Comparison of ENCODE assay signal across 1 cellular context in the genomic region with DNA sequence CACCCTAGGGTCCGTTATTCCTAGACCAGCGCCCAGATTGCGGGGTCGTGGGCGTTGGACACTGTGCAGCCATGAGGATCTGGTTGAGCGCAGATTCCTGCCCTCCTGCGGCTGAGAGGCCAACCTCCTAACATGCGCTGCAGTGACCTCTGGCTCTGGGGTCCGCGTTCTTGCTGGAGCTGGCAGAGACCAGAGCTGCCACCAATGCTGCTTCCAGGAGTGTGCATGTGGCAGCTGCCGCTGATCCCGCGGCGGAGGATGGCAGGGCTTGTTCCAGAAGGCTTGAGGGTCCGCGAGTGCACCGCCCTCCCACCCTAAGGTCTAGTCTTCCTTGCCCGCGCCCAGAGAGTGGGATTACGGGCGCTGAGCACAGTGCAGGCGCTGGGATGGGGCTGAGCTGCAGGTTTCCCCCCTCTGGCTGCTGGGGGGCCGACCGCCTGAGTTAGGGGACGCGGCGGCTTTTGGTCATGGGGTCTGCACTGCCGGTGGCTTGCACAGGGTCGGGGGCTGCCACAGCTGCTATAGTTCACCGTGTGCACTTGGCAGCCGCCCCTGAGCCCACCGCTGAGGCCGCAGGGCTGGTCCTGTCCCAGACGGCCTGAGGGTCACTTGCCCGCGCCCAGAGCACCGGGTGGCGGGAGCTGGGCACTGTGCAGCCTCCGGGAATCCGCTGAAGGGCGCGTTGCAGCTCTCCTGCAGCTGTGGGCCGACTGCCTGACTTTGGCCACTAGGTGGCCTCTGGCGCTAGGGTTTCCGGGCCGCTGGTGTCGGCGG.
TF ChIP-seq lines count a peak whose summit lies in the region.

No MANE protein-coding gene starts in this region.

TF ChIP-seq in HepG2, 621 proteins besides CTCF, POLR2A, EP300 and RAD21 (continued from another document and continues in another):
- TF ChIP-seq, protein P1, sequence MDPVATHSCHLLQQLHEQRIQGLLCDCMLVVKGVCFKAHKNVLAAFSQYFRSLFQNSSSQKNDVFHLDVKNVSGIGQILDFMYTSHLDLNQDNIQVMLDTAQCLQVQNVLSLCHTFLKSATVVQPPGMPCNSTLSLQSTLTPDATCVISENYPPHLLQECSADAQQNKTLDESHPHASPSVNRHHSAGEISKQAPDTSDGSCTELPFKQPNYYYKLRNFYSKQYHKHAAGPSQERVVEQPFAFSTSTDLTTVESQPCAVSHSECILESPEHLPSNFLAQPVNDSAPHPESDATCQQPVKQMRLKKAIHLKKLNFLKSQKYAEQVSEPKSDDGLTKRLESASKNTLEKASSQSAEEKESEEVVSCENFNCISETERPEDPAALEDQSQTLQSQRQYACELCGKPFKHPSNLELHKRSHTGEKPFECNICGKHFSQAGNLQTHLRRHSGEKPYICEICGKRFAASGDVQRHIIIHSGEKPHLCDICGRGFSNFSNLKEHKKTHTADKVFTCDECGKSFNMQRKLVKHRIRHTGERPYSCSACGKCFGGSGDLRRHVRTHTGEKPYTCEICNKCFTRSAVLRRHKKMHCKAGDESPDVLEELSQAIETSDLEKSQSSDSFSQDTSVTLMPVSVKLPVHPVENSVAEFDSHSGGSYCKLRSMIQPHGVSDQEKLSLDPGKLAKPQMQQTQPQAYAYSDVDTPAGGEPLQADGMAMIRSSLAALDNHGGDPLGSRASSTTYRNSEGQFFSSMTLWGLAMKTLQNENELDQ (CRISPR knock-in tag; IDR thresholded peaks at IDR 0.05; ENCODE audit: borderline replicate concordance), result no peak
- TF ChIP-seq HMGA1 (CRISPR knock-in tag; conservative IDR thresholded peaks at IDR 0.05) (no peak), JARID2 (CRISPR knock-in tag; IDR thresholded peaks at IDR 0.05; ENCODE audit: insufficient replicate concordance) (no peak), ASH2L (IDR thresholded peaks at IDR 0.05; ENCODE audit: insufficient read length, low read depth, low read length) (no peak), ZNF724P (CRISPR knock-in tag; IDR thresholded peaks at IDR 0.05; ENCODE audit: borderline replicate concordance) (no peak), SIN3B (IDR thresholded peaks at IDR 0.05; ENCODE audit: low read length) (no peak), HHEX (CRISPR knock-in tag; IDR thresholded peaks at IDR 0.05) (no peak), RBM22 (optimal IDR thresholded peaks at IDR 0.05; ENCODE audit: low read length) (no peak), SALL2 (CRISPR knock-in tag; IDR thresholded peaks at IDR 0.05) (no peak), PHF5A (CRISPR knock-in tag; IDR thresholded peaks at IDR 0.05; ENCODE audit: low read depth, unreplicated experiment) (peak; percentile 39), ZNF558 (CRISPR knock-in tag; IDR thresholded peaks at IDR 0.05; ENCODE audit: borderline replicate concordance) (no peak), ZZZ3 (CRISPR knock-in tag; IDR thresholded peaks at IDR 0.05; ENCODE audit: borderline replicate concordance) (no peak), PRMT3 (CRISPR knock-in tag; IDR thresholded peaks at IDR 0.05; ENCODE audit: borderline replicate concordance, low read depth) (no peak), TEAD2 (CRISPR knock-in tag; IDR thresholded peaks at IDR 0.05) (no peak), ZNF577 (CRISPR knock-in tag; IDR thresholded peaks at IDR 0.05; ENCODE audit: borderline replicate concordance, low read depth) (no peak), MEF2D (CRISPR knock-in tag; IDR thresholded peaks at IDR 0.05) (peak; percentile 68; the same call in 1 of the 2 replicates), ATF1 (CRISPR knock-in tag; IDR thresholded peaks at IDR 0.05) (no peak)
- TF ChIP-seq, protein P2, sequence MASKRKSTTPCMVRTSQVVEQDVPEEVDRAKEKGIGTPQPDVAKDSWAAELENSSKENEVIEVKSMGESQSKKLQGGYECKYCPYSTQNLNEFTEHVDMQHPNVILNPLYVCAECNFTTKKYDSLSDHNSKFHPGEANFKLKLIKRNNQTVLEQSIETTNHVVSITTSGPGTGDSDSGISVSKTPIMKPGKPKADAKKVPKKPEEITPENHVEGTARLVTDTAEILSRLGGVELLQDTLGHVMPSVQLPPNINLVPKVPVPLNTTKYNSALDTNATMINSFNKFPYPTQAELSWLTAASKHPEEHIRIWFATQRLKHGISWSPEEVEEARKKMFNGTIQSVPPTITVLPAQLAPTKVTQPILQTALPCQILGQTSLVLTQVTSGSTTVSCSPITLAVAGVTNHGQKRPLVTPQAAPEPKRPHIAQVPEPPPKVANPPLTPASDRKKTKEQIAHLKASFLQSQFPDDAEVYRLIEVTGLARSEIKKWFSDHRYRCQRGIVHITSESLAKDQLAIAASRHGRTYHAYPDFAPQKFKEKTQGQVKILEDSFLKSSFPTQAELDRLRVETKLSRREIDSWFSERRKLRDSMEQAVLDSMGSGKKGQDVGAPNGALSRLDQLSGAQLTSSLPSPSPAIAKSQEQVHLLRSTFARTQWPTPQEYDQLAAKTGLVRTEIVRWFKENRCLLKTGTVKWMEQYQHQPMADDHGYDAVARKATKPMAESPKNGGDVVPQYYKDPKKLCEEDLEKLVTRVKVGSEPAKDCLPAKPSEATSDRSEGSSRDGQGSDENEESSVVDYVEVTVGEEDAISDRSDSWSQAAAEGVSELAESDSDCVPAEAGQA (IDR thresholded peaks at IDR 0.05; ENCODE audit: low read depth), result no peak
- TF ChIP-seq, protein P2 (CRISPR knock-in tag; IDR thresholded peaks at IDR 0.05; ENCODE audit: borderline replicate concordance), result no peak
- TF ChIP-seq, protein P3, sequence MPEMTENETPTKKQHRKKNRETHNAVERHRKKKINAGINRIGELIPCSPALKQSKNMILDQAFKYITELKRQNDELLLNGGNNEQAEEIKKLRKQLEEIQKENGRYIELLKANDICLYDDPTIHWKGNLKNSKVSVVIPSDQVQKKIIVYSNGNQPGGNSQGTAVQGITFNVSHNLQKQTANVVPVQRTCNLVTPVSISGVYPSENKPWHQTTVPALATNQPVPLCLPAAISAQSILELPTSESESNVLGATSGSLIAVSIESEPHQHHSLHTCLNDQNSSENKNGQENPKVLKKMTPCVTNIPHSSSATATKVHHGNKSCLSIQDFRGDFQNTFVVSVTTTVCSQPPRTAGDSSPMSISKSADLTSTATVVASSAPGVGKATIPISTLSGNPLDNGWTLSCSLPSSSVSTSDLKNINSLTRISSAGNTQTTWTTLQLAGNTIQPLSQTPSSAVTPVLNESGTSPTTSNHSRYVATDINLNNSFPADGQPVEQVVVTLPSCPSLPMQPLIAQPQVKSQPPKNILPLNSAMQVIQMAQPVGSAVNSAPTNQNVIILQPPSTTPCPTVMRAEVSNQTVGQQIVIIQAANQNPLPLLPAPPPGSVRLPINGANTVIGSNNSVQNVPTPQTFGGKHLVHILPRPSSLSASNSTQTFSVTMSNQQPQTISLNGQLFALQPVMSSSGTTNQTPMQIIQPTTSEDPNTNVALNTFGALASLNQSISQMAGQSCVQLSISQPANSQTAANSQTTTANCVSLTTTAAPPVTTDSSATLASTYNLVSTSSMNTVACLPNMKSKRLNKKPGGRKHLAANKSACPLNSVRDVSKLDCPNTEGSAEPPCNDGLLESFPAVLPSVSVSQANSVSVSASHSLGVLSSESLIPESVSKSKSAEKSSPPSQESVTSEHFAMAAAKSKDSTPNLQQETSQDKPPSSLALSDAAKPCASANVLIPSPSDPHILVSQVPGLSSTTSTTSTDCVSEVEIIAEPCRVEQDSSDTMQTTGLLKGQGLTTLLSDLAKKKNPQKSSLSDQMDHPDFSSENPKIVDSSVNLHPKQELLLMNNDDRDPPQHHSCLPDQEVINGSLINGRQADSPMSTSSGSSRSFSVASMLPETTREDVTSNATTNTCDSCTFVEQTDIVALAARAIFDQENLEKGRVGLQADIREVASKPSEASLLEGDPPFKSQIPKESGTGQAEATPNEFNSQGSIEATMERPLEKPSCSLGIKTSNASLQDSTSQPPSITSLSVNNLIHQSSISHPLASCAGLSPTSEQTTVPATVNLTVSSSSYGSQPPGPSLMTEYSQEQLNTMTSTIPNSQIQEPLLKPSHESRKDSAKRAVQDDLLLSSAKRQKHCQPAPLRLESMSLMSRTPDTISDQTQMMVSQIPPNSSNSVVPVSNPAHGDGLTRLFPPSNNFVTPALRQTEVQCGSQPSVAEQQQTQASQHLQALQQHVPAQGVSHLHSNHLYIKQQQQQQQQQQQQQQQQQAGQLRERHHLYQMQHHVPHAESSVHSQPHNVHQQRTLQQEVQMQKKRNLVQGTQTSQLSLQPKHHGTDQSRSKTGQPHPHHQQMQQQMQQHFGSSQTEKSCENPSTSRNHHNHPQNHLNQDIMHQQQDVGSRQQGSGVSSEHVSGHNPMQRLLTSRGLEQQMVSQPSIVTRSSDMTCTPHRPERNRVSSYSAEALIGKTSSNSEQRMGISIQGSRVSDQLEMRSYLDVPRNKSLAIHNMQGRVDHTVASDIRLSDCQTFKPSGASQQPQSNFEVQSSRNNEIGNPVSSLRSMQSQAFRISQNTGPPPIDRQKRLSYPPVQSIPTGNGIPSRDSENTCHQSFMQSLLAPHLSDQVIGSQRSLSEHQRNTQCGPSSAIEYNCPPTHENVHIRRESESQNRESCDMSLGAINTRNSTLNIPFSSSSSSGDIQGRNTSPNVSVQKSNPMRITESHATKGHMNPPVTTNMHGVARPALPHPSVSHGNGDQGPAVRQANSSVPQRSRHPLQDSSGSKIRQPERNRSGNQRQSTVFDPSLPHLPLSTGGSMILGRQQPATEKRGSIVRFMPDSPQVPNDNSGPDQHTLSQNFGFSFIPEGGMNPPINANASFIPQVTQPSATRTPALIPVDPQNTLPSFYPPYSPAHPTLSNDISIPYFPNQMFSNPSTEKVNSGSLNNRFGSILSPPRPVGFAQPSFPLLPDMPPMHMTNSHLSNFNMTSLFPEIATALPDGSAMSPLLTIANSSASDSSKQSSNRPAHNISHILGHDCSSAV (CRISPR knock-in tag; IDR thresholded peaks at IDR 0.05; ENCODE audit: borderline replicate concordance), result no peak
- TF ChIP-seq, protein P4, sequence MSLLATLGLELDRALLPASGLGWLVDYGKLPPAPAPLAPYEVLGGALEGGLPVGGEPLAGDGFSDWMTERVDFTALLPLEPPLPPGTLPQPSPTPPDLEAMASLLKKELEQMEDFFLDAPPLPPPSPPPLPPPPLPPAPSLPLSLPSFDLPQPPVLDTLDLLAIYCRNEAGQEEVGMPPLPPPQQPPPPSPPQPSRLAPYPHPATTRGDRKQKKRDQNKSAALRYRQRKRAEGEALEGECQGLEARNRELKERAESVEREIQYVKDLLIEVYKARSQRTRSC (CRISPR knock-in tag; IDR thresholded peaks at IDR 0.05; ENCODE audit: low read depth), result no peak
- TF ChIP-seq, protein P5, sequence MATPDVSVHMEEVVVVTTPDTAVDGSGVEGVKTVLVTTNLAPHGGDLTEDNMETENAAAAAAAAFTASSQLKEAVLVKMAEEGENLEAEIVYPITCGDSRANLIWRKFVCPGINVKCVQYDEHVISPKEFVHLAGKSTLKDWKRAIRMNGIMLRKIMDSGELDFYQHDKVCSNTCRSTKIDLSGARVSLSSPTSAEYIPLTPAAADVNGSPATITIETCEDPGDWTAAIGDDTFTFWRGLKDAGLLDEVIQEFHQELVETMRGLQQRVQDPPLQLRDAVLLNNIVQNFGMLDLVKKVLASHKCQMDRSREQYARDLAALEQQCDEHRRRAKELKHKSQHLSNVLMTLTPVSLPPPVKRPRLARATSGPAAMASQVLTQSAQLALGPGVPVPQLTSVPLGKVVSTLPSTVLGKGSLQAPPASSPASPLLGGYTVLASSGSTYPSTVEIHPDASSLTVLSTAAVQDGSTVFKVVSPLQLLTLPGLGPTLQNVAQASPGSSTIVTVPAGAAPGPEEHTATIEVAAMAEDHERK (CRISPR knock-in tag; IDR thresholded peaks at IDR 0.05; ENCODE audit: low read depth), result no peak
- TF ChIP-seq, protein P6, sequence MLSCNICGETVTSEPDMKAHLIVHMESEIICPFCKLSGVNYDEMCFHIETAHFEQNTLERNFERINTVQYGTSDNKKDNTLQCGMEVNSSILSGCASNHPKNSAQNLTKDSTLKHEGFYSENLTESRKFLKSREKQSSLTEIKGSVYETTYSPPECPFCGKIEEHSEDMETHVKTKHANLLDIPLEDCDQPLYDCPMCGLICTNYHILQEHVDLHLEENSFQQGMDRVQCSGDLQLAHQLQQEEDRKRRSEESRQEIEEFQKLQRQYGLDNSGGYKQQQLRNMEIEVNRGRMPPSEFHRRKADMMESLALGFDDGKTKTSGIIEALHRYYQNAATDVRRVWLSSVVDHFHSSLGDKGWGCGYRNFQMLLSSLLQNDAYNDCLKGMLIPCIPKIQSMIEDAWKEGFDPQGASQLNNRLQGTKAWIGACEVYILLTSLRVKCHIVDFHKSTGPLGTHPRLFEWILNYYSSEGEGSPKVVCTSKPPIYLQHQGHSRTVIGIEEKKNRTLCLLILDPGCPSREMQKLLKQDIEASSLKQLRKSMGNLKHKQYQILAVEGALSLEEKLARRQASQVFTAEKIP (CRISPR knock-in tag; IDR thresholded peaks at IDR 0.05; ENCODE audit: borderline replicate concordance), result no peak
- TF ChIP-seq, protein P7, sequence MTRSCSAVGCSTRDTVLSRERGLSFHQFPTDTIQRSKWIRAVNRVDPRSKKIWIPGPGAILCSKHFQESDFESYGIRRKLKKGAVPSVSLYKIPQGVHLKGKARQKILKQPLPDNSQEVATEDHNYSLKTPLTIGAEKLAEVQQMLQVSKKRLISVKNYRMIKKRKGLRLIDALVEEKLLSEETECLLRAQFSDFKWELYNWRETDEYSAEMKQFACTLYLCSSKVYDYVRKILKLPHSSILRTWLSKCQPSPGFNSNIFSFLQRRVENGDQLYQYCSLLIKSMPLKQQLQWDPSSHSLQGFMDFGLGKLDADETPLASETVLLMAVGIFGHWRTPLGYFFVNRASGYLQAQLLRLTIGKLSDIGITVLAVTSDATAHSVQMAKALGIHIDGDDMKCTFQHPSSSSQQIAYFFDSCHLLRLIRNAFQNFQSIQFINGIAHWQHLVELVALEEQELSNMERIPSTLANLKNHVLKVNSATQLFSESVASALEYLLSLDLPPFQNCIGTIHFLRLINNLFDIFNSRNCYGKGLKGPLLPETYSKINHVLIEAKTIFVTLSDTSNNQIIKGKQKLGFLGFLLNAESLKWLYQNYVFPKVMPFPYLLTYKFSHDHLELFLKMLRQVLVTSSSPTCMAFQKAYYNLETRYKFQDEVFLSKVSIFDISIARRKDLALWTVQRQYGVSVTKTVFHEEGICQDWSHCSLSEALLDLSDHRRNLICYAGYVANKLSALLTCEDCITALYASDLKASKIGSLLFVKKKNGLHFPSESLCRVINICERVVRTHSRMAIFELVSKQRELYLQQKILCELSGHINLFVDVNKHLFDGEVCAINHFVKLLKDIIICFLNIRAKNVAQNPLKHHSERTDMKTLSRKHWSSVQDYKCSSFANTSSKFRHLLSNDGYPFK (CRISPR knock-in tag; IDR thresholded peaks at IDR 0.05; ENCODE audit: borderline replicate concordance), result peak; percentile 29; the same call in 1 of the 2 replicates
